Comparison of ENCODE assay signal across 16 cellular contexts in genomic region chr7:88665892-88666514, GRCh38.
"Had no signal": no experiment of that assay in that cellular context is flagged by ENCODE, and none has a peak within 500 bp of the region (broad histone marks: within the 10 kb centered on the region; RNA-seq: fewer than 3 reads in every experiment).

No MANE protein-coding gene starts in this region.

- H3K9me3 Mint-ChIP-seq: activated CD4-positive, alpha-beta memory T cell treated with anti-CD3 and anti-CD28 coated beads for 36 hours; activated naive CD8-positive, alpha-beta T cell treated with anti-CD3 and anti-CD28 coated beads, Interleukin-2, amount 10 ng/mL, durations not matched to agents 7 days and 5 days; neural crest cell had no signal

- H3K4me3 ChIP-seq: breast epithelium, heart left ventricle, left lung, suprapubic skin, upper lobe of right lung had no signal

- DNase-seq: activated CD4-positive, alpha-beta memory T cell treated with anti-CD3 and anti-CD28 coated beads for 36 hours; activated CD4-positive, alpha-beta T cell treated with anti-CD3 and anti-CD28 coated beads for 1 hour; activated gamma-delta T cell treated with Interleukin-2 at 50 U/mL for 16 hours; activated naive CD8-positive, alpha-beta T cell treated with anti-CD3 and anti-CD28 coated beads, Interleukin-2, amount 10 ng/mL, durations not matched to agents 7 days and 5 days; activated T-cell treated with anti-CD3 and anti-CD28 coated beads, Interleukin-2, amount 50 U/mL, for 72 hours; anterior cingulate cortex; foreskin melanocyte; heart left ventricle; left lung; stimulated activated CD4-positive, alpha-beta T cell treated with anti-CD3 and anti-CD28 coated beads, Interleukin-2, amount 100 ng/mL, for 48 hours; stimulated activated naive CD4-positive, alpha-beta T cell treated with Interleukin-2 at 50 U/mL for 16 hours; T-helper 2 cell; upper lobe of right lung had no signal

- ATAC-seq: activated T-cell treated with anti-CD3 and anti-CD28 coated beads, Interleukin-2, amount 50 U/mL, for 72 hours; heart left ventricle; left lung; upper lobe of right lung had no signal

- H3K36me3 ChIP-seq: breast epithelium, heart left ventricle, left lung, suprapubic skin, upper lobe of right lung had no signal

- H3K27ac ChIP-seq: breast epithelium, heart left ventricle, left lung, suprapubic skin, upper lobe of right lung had no signal

- H3K36me3 Mint-ChIP-seq: activated CD4-positive, alpha-beta memory T cell treated with anti-CD3 and anti-CD28 coated beads for 36 hours; activated naive CD8-positive, alpha-beta T cell treated with anti-CD3 and anti-CD28 coated beads, Interleukin-2, amount 10 ng/mL, durations not matched to agents 7 days and 5 days had no signal

- H3K27me3 Mint-ChIP-seq: activated CD4-positive, alpha-beta memory T cell treated with anti-CD3 and anti-CD28 coated beads for 36 hours; activated naive CD8-positive, alpha-beta T cell treated with anti-CD3 and anti-CD28 coated beads, Interleukin-2, amount 10 ng/mL, durations not matched to agents 7 days and 5 days had no signal

- H3K27me3 ChIP-seq: breast epithelium, heart left ventricle, left lung, suprapubic skin, upper lobe of right lung had no signal

- H3K27ac Mint-ChIP-seq: activated CD4-positive, alpha-beta memory T cell treated with anti-CD3 and anti-CD28 coated beads for 36 hours; activated naive CD8-positive, alpha-beta T cell treated with anti-CD3 and anti-CD28 coated beads, Interleukin-2, amount 10 ng/mL, durations not matched to agents 7 days and 5 days; activated T-cell treated with anti-CD3 and anti-CD28 coated beads, Interleukin-2, amount 50 U/mL, for 72 hours had no signal

- H3K4me1 Mint-ChIP-seq: activated naive CD8-positive, alpha-beta T cell treated with anti-CD3 and anti-CD28 coated beads, Interleukin-2, amount 10 ng/mL, durations not matched to agents 7 days and 5 days had no signal

- H3K4me1 ChIP-seq: breast epithelium, heart left ventricle, left lung, suprapubic skin, upper lobe of right lung had no signal

- H3K9me3 ChIP-seq: breast epithelium, heart left ventricle, left lung, suprapubic skin, upper lobe of right lung had no signal

- H3K4me3 Mint-ChIP-seq: activated CD4-positive, alpha-beta memory T cell treated with anti-CD3 and anti-CD28 coated beads for 36 hours; activated naive CD8-positive, alpha-beta T cell treated with anti-CD3 and anti-CD28 coated beads, Interleukin-2, amount 10 ng/mL, durations not matched to agents 7 days and 5 days; activated T-cell treated with anti-CD3 and anti-CD28 coated beads, Interleukin-2, amount 50 U/mL, for 72 hours; neural crest cell had no signal
